ENCODE assay signal across 20 cellular contexts in the genomic region with DNA sequence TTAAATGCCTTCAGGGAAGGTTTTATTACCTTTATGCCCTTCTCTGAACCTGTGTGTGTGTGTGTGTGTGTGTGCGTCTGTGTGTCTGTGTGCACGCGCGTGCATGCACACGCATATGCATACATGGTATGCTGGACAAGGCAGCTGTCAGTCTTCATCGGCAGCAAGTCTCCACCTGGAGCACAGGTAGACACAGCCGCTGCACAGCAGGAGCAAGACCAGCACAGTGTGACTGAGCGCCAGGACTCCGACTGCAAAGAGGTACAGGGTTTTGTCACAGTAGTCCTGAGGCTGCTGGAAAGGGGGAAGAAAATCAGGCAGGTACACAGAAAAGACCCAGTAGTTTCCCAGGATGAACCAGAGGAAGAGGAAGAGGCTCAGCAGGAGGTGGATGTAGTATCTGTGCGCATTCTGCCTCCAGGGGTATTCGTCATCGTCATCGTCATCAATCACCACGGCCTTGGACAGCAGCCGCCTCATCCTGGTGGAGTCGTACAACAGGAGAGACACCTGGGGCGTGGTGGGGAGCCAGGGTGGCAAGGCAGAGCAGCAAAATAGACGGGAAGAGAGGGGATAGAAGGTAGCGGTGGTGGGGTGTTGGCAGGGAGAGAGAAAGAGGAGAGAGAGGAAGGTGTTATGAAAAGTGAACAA. TPM values are rescaled to one million over a fixed set of nuclear protein-coding genes. Genes with fewer than 3 reads are reported as not detected.
DNase-seq lines count a peak whose midpoint lies in the region; ATAC-seq and TF ChIP-seq lines count a peak whose summit lies in the region.
"Had no signal": no experiment of that assay in that cellular context is flagged by ENCODE, and none has a peak within 500 bp of the region (broad histone marks: within the 10 kb centered on the region; RNA-seq: fewer than 3 reads in every experiment).

No MANE protein-coding gene starts in this region.

- H3K27me3 ChIP-seq in GM23338 (ENCODE audit: insufficient read depth), result no peaks in the 10 kb centered on the region
- H3K27me3 ChIP-seq: gastroesophageal sphincter had no signal

- peak overlapping the region; percentile 14; the same call in 1 of the 2 replicates for H3K4me2 ChIP-seq in GM23338

- no peaks in the 10 kb centered on the region for H3K36me3 Mint-ChIP-seq in activated T-cell treated with anti-CD3 and anti-CD28 coated beads, Interleukin-2, amount 50 U/mL, for 24 hours (ENCODE audit: low read depth)
- no peaks in the 10 kb centered on the region for H3K36me3 Mint-ChIP-seq in activated T-cell treated with anti-CD3 and anti-CD28 coated beads, Interleukin-2, amount 50 U/mL, for 72 hours (ENCODE audit: insufficient read depth in 2 of 2)
- H3K36me3 Mint-ChIP-seq in GM23338 (ENCODE audit: low read depth) (no peaks in the 10 kb centered on the region), T-helper 17 cell (ENCODE audit: low read depth) (peaks cover 11% of the 10 kb centered on the region), progenitor cell of endocrine pancreas (ENCODE audit: insufficient read depth) (no peaks in the 10 kb centered on the region), HFFc6 (ENCODE audit: low read depth) (no peaks in the 10 kb centered on the region)
- peaks cover 4 to 59% (median 10%) of the 10 kb centered on the region in 3 donors for H3K36me3 Mint-ChIP-seq in naive thymus-derived CD8-positive, alpha-beta T cell

- DNase-seq in activated T-cell treated with anti-CD3 and anti-CD28 coated beads, Interleukin-2, amount 50 U/mL, for 24 hours, result no peak
- DNase-seq in activated T-cell treated with anti-CD3 and anti-CD28 coated beads, Interleukin-2, amount 50 U/mL, for 72 hours, result no peak
- no peak for DNase-seq in GM23338 (ENCODE audit: low spot score)
- DNase-seq in T-helper 17 cell, result no peak
- DNase-seq in naive thymus-derived CD8-positive, alpha-beta T cell, result no peak
- no peak for DNase-seq in progenitor cell of endocrine pancreas (ENCODE audit: low spot score, unreplicated experiment)
- DNase-seq in HFFc6, result no peak
- no peak for DNase-seq in left ventricle myocardium superior
- DNase-seq: activated CD4-positive, alpha-beta T cell treated with anti-CD3 and anti-CD28 coated beads, Interleukin-2, amount 10 ng/mL, durations not matched to agents 7 days and 5 days; dermis blood vessel endothelial cell; left ventricle myocardium inferior; NCI-H82; occipital lobe; stimulated activated naive CD4-positive, alpha-beta T cell treated with Interleukin-2 at 50 U/mL for 16 hours had no signal

- no peaks in the 10 kb centered on the region for H3K27me3 Mint-ChIP-seq in activated T-cell treated with anti-CD3 and anti-CD28 coated beads, Interleukin-2, amount 50 U/mL, for 24 hours
- H3K27me3 Mint-ChIP-seq in activated T-cell treated with anti-CD3 and anti-CD28 coated beads, Interleukin-2, amount 50 U/mL, for 72 hours (ENCODE audit: low read depth), result no peaks in the 10 kb centered on the region
- H3K27me3 Mint-ChIP-seq in GM23338 (ENCODE audit: insufficient read depth, low read depth, poor library complexity) (no peaks in the 10 kb centered on the region), T-helper 17 cell (no peaks in the 10 kb centered on the region), progenitor cell of endocrine pancreas (peaks cover 15% of the 10 kb centered on the region), HFFc6 (ENCODE audit: insufficient read depth) (peaks cover 32% of the 10 kb centered on the region)
- no peaks in the 10 kb centered on the region for H3K27me3 Mint-ChIP-seq in naive thymus-derived CD8-positive, alpha-beta T cell
- H3K27me3 Mint-ChIP-seq: activated CD4-positive, alpha-beta T cell treated with anti-CD3 and anti-CD28 coated beads, Interleukin-2, amount 10 ng/mL, durations not matched to agents 7 days and 5 days had no signal

- H2AFZ ChIP-seq in GM23338, result no peak overlapping the region

- H3K27ac Mint-ChIP-seq in activated T-cell treated with anti-CD3 and anti-CD28 coated beads, Interleukin-2, amount 50 U/mL, for 24 hours, result peak overlapping the region; percentile 96
- no peak overlapping the region for H3K27ac Mint-ChIP-seq in activated T-cell treated with anti-CD3 and anti-CD28 coated beads, Interleukin-2, amount 50 U/mL, for 72 hours
- H3K27ac Mint-ChIP-seq in GM23338 (no peak overlapping the region), T-helper 17 cell (peak overlapping the region; percentile 98), progenitor cell of endocrine pancreas (no peak overlapping the region), HFFc6 (no peak overlapping the region)
- H3K27ac Mint-ChIP-seq in naive thymus-derived CD8-positive, alpha-beta T cell, result peak overlapping the region; percentile 91 to 99 (median 96)
- H3K27ac Mint-ChIP-seq: activated CD4-positive, alpha-beta T cell treated with anti-CD3 and anti-CD28 coated beads, Interleukin-2, amount 10 ng/mL, durations not matched to agents 7 days and 5 days had no signal

- no peaks in the 10 kb centered on the region for H3F3A ChIP-seq in GM23338 (replicated peaks; ENCODE audit: low read depth)

- H3K36me3 ChIP-seq in GM23338 (ENCODE audit: insufficient read depth), result no peaks in the 10 kb centered on the region
- H3K36me3 ChIP-seq: gastroesophageal sphincter, HAP-1, left ventricle myocardium inferior had no signal

- no peak for ATAC-seq in activated T-cell treated with anti-CD3 and anti-CD28 coated beads, Interleukin-2, amount 50 U/mL, for 72 hours (replicated peaks in 1 of 2)
- ATAC-seq in GM23338, result no peak
- no peak for ATAC-seq in T-helper 17 cell
- ATAC-seq in naive thymus-derived CD8-positive, alpha-beta T cell, result no peak
- ATAC-seq in left ventricle myocardium superior, result no peak
- ATAC-seq: gastroesophageal sphincter had no signal

- H3K4me3 ChIP-seq in GM23338, result no peak overlapping the region
- H3K4me3 ChIP-seq: gastroesophageal sphincter, HAP-1, left ventricle myocardium inferior had no signal

- no peaks in the 10 kb centered on the region for H3K79me2 ChIP-seq in GM23338 (replicated peaks; ENCODE audit: insufficient read depth)

- intact Hi-C loops in left ventricle myocardium superior (cut with micrococcal nuclease), result no loop called here

- H3K9me2 ChIP-seq in GM23338 (ENCODE audit: insufficient read depth), result no peaks in the 10 kb centered on the region

- H4K20me1 ChIP-seq in GM23338 (replicated peaks; ENCODE audit: insufficient read depth), result no peaks in the 10 kb centered on the region

- H3K9me3 ChIP-seq in T-helper 17 cell (ENCODE audit: control insufficient read depth, low read length, poor library complexity, severe bottlenecking), result no peaks in the 10 kb centered on the region
- H3K9me3 ChIP-seq: gastroesophageal sphincter, HAP-1, left ventricle myocardium inferior had no signal

- H3K9me3 Mint-ChIP-seq in activated T-cell treated with anti-CD3 and anti-CD28 coated beads, Interleukin-2, amount 50 U/mL, for 24 hours, result no peaks in the 10 kb centered on the region
- H3K9me3 Mint-ChIP-seq in activated T-cell treated with anti-CD3 and anti-CD28 coated beads, Interleukin-2, amount 50 U/mL, for 72 hours, result no peaks in the 10 kb centered on the region
- no peaks in the 10 kb centered on the region for H3K9me3 Mint-ChIP-seq in GM23338
- H3K9me3 Mint-ChIP-seq in naive thymus-derived CD8-positive, alpha-beta T cell, result no peaks in the 10 kb centered on the region
- no peaks in the 10 kb centered on the region for H3K9me3 Mint-ChIP-seq in progenitor cell of endocrine pancreas (ENCODE audit: low read depth)
- H3K9me3 Mint-ChIP-seq in HFFc6, result no peaks in the 10 kb centered on the region
- H3K9me3 Mint-ChIP-seq: activated CD4-positive, alpha-beta T cell treated with anti-CD3 and anti-CD28 coated beads, Interleukin-2, amount 10 ng/mL, durations not matched to agents 7 days and 5 days had no signal

- peaks cover 31% of the 10 kb centered on the region for H3K4me1 ChIP-seq in GM23338 (ENCODE audit: insufficient read depth)
- H3K4me1 ChIP-seq: HAP-1 had no signal

- TF ChIP-seq CTCF in GM23338 (conservative IDR thresholded peaks at IDR 0.05; ENCODE audit: low read depth in 2 of 2) (no peak), progenitor cell of endocrine pancreas (IDR thresholded peaks at IDR 0.05; ENCODE audit: unreplicated experiment) (no peak), HFFc6 (IDR thresholded peaks at IDR 0.05) (no peak)

- no peak overlapping the region for H3K27ac ChIP-seq in GM23338 (ENCODE audit: low read depth)
- H3K27ac ChIP-seq: gastroesophageal sphincter, left ventricle myocardium inferior had no signal

- POLR2A ChIA-PET in naive thymus-derived CD8-positive, alpha-beta T cell (lab: Charles Lee), result interaction anchor here (1.4 to 6.8 kb wide), 5 partner anchors 9 to 21 kb away, joined by 6 to 72 read pairs (median 49); a partner anchor contains a TSS

- H3K4me3 Mint-ChIP-seq in activated T-cell treated with anti-CD3 and anti-CD28 coated beads, Interleukin-2, amount 50 U/mL, for 24 hours, result no peak overlapping the region
- peak overlapping the region in 1 of 2 donors; percentile 7 for H3K4me3 Mint-ChIP-seq in activated T-cell treated with anti-CD3 and anti-CD28 coated beads, Interleukin-2, amount 50 U/mL, for 72 hours
- H3K4me3 Mint-ChIP-seq in GM23338 (no peak overlapping the region), T-helper 17 cell (peak overlapping the region; percentile 63), progenitor cell of endocrine pancreas (ENCODE audit: low read depth) (no peak overlapping the region), HFFc6 (no peak overlapping the region)
- peak overlapping the region; percentile 16 to 97 (median 60) for H3K4me3 Mint-ChIP-seq in naive thymus-derived CD8-positive, alpha-beta T cell
- H3K4me3 Mint-ChIP-seq: activated CD4-positive, alpha-beta T cell treated with anti-CD3 and anti-CD28 coated beads, Interleukin-2, amount 10 ng/mL, durations not matched to agents 7 days and 5 days had no signal

- peaks cover 97% of the 10 kb centered on the region for H3K4me1 Mint-ChIP-seq in activated T-cell treated with anti-CD3 and anti-CD28 coated beads, Interleukin-2, amount 50 U/mL, for 24 hours (ENCODE audit: low read depth)
- peaks cover 91% of the 10 kb centered on the region for H3K4me1 Mint-ChIP-seq in activated T-cell treated with anti-CD3 and anti-CD28 coated beads, Interleukin-2, amount 50 U/mL, for 72 hours (ENCODE audit: low read depth)
- H3K4me1 Mint-ChIP-seq in GM23338 (peaks cover 43% of the 10 kb centered on the region), T-helper 17 cell (peaks cover 60% of the 10 kb centered on the region), progenitor cell of endocrine pancreas (ENCODE audit: low read depth) (peaks cover 4% of the 10 kb centered on the region), HFFc6 (ENCODE audit: low read depth) (peaks cover 10% of the 10 kb centered on the region)
- H3K4me1 Mint-ChIP-seq in naive thymus-derived CD8-positive, alpha-beta T cell, result peaks cover 49 to 97% (median 95%) of the 10 kb centered on the region in 4 donors

RNA-seq across cellular contexts. Expression of a gene that starts 12.8 kb away (rescaled TPM):
- 1 to 10 TPM; 8.0 to 8.5 TPM for total RNA-seq in activated T-cell treated with anti-CD3 and anti-CD28 coated beads, Interleukin-2, amount 50 U/mL, for 72 hours
- total RNA-seq in GM23338 (2014; rRNA removed; shearing (Covaris generic)), result 4.3 and 4.6 TPM in 2 replicates
- 8.9 and 12.2 TPM in 2 replicates for polyA plus RNA-seq in GM23338 (2016; fragmentation: Nextera tagmentation; extraction: Ambion mirVana)
- total RNA-seq in T-helper 17 cell (10 to 100 TPM; 18.1 to 23.1 TPM), progenitor cell of endocrine pancreas (16.2 and 19.6 TPM in 2 replicates), left ventricle myocardium superior (11.6 TPM)
- total RNA-seq in naive thymus-derived CD8-positive, alpha-beta T cell, result 10 to 100 TPM; 22.6 to 24.2 TPM
- 10 to 100 TPM; 22.1 to 33.2 (median 26.0) TPM for polyA plus RNA-seq in naive thymus-derived CD8-positive, alpha-beta T cell
- total RNA-seq in HFFc6 (2021; fragmentation: NEBNext Ultra II Directional; extraction: Animal tissue kit (Norgen Biotek cat#: 25700)), result 1 to 10 TPM; 1.9 to 2.7 (median 2.4) TPM

RNA-seq across cellular contexts. Expression of a gene that starts 28.2 kb away (rescaled TPM):
- under 1 TPM; 0.19 to 0.30 TPM for total RNA-seq in activated T-cell treated with anti-CD3 and anti-CD28 coated beads, Interleukin-2, amount 50 U/mL, for 72 hours
- 0.35 and 0.76 TPM in 2 replicates for total RNA-seq in GM23338 (2014; rRNA removed; shearing (Covaris generic))
- 0.05 and 0.11 TPM in 2 replicates for polyA plus RNA-seq in GM23338 (2016; fragmentation: Nextera tagmentation; extraction: Ambion mirVana)
- total RNA-seq in T-helper 17 cell, result 1 to 10 TPM; 1.3 to 1.7 TPM
- 10 to 100 TPM; 14.7 to 15.4 TPM for total RNA-seq in naive thymus-derived CD8-positive, alpha-beta T cell
- polyA plus RNA-seq in naive thymus-derived CD8-positive, alpha-beta T cell, result under 1 TPM; 0.29 to 0.75 (median 0.52) TPM
- total RNA-seq in progenitor cell of endocrine pancreas, result 1.3 and 1.5 TPM in 2 replicates
- total RNA-seq in HFFc6 (2021; fragmentation: NEBNext Ultra II Directional; extraction: Animal tissue kit (Norgen Biotek cat#: 25700)), result not detected
- total RNA-seq in left ventricle myocardium superior, result 0.55 TPM
- total RNA-seq: bronchial epithelial cell, dermis blood vessel endothelial cell, epithelial cell of proximal tubule, urinary bladder had no signal
- polyA plus RNA-seq: urinary bladder had no signal

RNA-seq across cellular contexts. Expression of a gene that starts 45.0 kb away (rescaled TPM):
- total RNA-seq in activated T-cell treated with anti-CD3 and anti-CD28 coated beads, Interleukin-2, amount 50 U/mL, for 72 hours, result under 1 TPM in 1 of 2 donors, not detected in 1; 0.22 TPM
- not detected in 2 replicates for total RNA-seq in GM23338 (2014; rRNA removed; shearing (Covaris generic))
- polyA plus RNA-seq in GM23338 (2016; fragmentation: Nextera tagmentation; extraction: Ambion mirVana), result not detected in 2 replicates
- total RNA-seq in T-helper 17 cell, result not detected
- total RNA-seq in naive thymus-derived CD8-positive, alpha-beta T cell, result not detected
- not detected for polyA plus RNA-seq in naive thymus-derived CD8-positive, alpha-beta T cell
- not detected in 2 replicates for total RNA-seq in progenitor cell of endocrine pancreas
- not detected for total RNA-seq in HFFc6 (2021; fragmentation: NEBNext Ultra II Directional; extraction: Animal tissue kit (Norgen Biotek cat#: 25700))
- total RNA-seq in left ventricle myocardium superior, result not detected
- total RNA-seq: activated CD4-positive, alpha-beta T cell treated with anti-CD3 and anti-CD28 coated beads, Interleukin-2, amount 10 ng/mL, durations not matched to agents 7 days and 5 days; bronchial epithelial cell; dermis blood vessel endothelial cell; epithelial cell of proximal tubule; G401; gastroesophageal sphincter; left ventricle myocardium inferior; occipital lobe; urinary bladder had no signal
- polyA plus RNA-seq: urinary bladder had no signal

Comparison
In these comparisons a context has a peak if more than half of its experiments do, and no peak if none do; other contexts are left out.
1. H3K27ac Mint-ChIP-seq: peak in activated T-cell treated with anti-CD3 and anti-CD28 coated beads, Interleukin-2, amount 50 U/mL, for 24 hours (single experiment), T-helper 17 cell (single experiment) and naive thymus-derived CD8-positive, alpha-beta T cell (10 of 10); none in activated T-cell treated with anti-CD3 and anti-CD28 coated beads, Interleukin-2, amount 50 U/mL, for 72 hours (single experiment), GM23338 (single experiment), progenitor cell of endocrine pancreas (single experiment) and HFFc6 (single experiment).
2. H3K4me3 Mint-ChIP-seq: peak in T-helper 17 cell (single experiment) and naive thymus-derived CD8-positive, alpha-beta T cell (10 of 10); none in activated T-cell treated with anti-CD3 and anti-CD28 coated beads, Interleukin-2, amount 50 U/mL, for 24 hours (single experiment), GM23338 (single experiment), progenitor cell of endocrine pancreas (single experiment) and HFFc6 (single experiment).